In the genomic region with DNA sequence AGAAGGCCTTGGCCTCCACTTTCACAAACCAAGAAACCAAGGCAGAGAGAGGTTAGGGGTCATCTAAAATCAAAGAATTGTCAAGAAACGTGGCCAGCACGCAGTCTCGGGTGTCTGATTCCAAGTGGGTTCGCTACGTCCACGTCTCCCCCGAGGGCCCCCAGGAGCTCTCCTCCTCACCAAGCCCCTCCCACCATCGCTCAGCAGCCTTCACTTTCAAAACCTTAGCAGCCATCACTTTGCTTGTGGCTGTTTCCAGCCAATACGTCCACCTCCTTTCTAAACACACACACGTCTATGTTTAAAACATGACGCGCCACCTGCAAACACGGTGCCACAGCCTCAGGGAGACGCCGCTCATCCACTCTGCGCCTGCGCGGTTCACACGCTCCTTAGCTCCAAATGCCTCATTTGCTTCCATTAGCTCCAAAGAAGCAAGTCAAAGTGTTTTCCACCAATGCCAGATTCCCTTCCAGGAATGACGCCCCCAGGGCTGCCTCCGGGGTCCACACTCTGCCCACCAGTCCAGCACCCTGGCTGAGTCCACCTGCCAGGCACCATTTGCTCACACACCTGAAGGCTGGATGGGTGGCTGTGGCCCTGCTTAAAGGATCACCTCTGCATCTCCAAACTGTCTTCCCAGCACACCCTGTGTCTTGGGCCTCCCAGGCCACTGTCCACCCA, we compare ENCODE assay signal across 15 cellular contexts. TPM values are rescaled to one million over a fixed set of nuclear protein-coding genes. Genes with fewer than 3 reads are reported as not detected.
A peak's percentile ranks its signal among the peaks of the same experiment; 100 is the strongest.
DNase-seq lines count a peak whose midpoint lies in the region; ATAC-seq, FAIRE-seq and TF ChIP-seq lines count a peak whose summit lies in the region.
"Had no signal": no experiment of that assay in that cellular context is flagged by ENCODE, and none has a peak within 500 bp of the region (broad histone marks: within the 10 kb centered on the region; RNA-seq: fewer than 3 reads in every experiment).

No MANE protein-coding gene starts in this region.

- H3K4me3 ChIP-seq in right lobe of liver, result no peak overlapping the region
- H3K4me3 ChIP-seq in HepG2 (replicated peaks in 1 of 3; ENCODE audit: insufficient read depth in 1 of 3, low read depth in 2 of 3, low read length in 3 of 3), result no peak overlapping the region
- no peak overlapping the region for H3K4me3 ChIP-seq in kidney (ENCODE audit: low read length in 2 of 2)
- H3K4me3 ChIP-seq: esophagus squamous epithelium had no signal

- no peak for ATAC-seq in right lobe of liver
- ATAC-seq in HepG2, result no peak
- no peak for ATAC-seq in activated CD8-positive, alpha-beta T cell treated with anti-CD3 and anti-CD28 coated beads, Interleukin-2, amount 10 ng/mL, durations not matched to agents 7 days and 5 days
- no peak for ATAC-seq in stimulated activated naive CD8-positive, alpha-beta T cell treated with anti-CD3 and anti-CD28 coated beads, Interleukin-15, Interleukin-2, amounts not matched to agents 100 U/mL and 50 U/mL, for 24 hours
- no peak for ATAC-seq in HG03025 (IDR thresholded peaks at IDR 0.05; ENCODE audit: low FRiP score, unreplicated experiment)
- no peak for ATAC-seq in HG02884 (IDR thresholded peaks at IDR 0.05; ENCODE audit: unreplicated experiment)
- ATAC-seq: HCT116 had no signal

- H3K27ac ChIP-seq in right lobe of liver (no peak overlapping the region), HepG2 (ENCODE audit: extremely low read length, insufficient read depth, low read length) (no peak overlapping the region), kidney (ENCODE audit: low read depth in 2 of 2, low read length in 2 of 2) (no peak overlapping the region)

- POLR2A ChIA-PET in HepG2 (lab: Yijun Ruan, JAX), result no interaction called here
- POLR2A ChIA-PET in activated CD8-positive, alpha-beta T cell treated with anti-CD3 and anti-CD28 coated beads, Interleukin-2, amount 10 ng/mL, durations not matched to agents 7 days and 5 days (lab: Charles Lee), result interaction anchor here (1.3 kb wide), 1 partner anchor 16 kb away, joined by 4 read pairs; no protein-coding TSS in a partner anchor

- H2AFZ ChIP-seq in HepG2 (ENCODE audit: low read length), result no peak overlapping the region

- intact Hi-C loops in right lobe of liver (cut with DNase I), result no loop called here
- intact Hi-C loops in HepG2 (cut with micrococcal nuclease; ENCODE audit: unreplicated experiment), result no loop called here
- intact Hi-C loops in kidney (cut with DNase I), result no loop called here

- peaks cover 76% of the 10 kb centered on the region for H3K4me1 Mint-ChIP-seq in activated CD8-positive, alpha-beta T cell treated with anti-CD3 and anti-CD28 coated beads, Interleukin-2, amount 10 ng/mL, durations not matched to agents 7 days and 5 days (ENCODE audit: low read depth)

- H3K36me3 Mint-ChIP-seq in activated CD8-positive, alpha-beta T cell treated with anti-CD3 and anti-CD28 coated beads, Interleukin-2, amount 10 ng/mL, durations not matched to agents 7 days and 5 days (ENCODE audit: low read depth), result peaks cover 54% of the 10 kb centered on the region

- peaks cover 5% of the 10 kb centered on the region for H3K9me3 Mint-ChIP-seq in activated CD8-positive, alpha-beta T cell treated with anti-CD3 and anti-CD28 coated beads, Interleukin-2, amount 10 ng/mL, durations not matched to agents 7 days and 5 days (ENCODE audit: insufficient read depth)

- no peak overlapping the region for H3K4me2 ChIP-seq in HepG2 (ENCODE audit: low read depth, low read length)

- H3K9ac ChIP-seq in HepG2 (ENCODE audit: insufficient read depth, low read depth, low read length) (no peak overlapping the region), kidney (ENCODE audit: low read length in 2 of 2) (no peak overlapping the region)

- in situ Hi-C loops in HepG2 (cut with HindIII; ENCODE audit: extremely low pct_ligation_motif_present, low pct_unique_long_range_greater_than_20kb), result no loop called here

- 92% methylated on average over 12 of the region's 21 CpGs for WGBS in right lobe of liver (ENCODE audit: insufficient coverage, low coverage, low lambda C conversion rate, missing lambda C conversion rate)
- WGBS in HepG2 (ENCODE audit: low lambda C conversion rate), result 48% methylated on average over 21 of the region's 21 CpGs

- no peaks in the 10 kb centered on the region for H3K36me3 ChIP-seq in right lobe of liver
- H3K36me3 ChIP-seq in HepG2 (replicated peaks in 1 of 2; ENCODE audit: control insufficient read depth in 1 of 2, insufficient read depth in 2 of 2, low read length in 2 of 2), result no peaks in the 10 kb centered on the region
- no peaks in the 10 kb centered on the region for H3K36me3 ChIP-seq in kidney (ENCODE audit: control insufficient read depth in 1 of 2, insufficient read depth in 2 of 2, low read length in 2 of 2)
- H3K36me3 ChIP-seq: esophagus squamous epithelium had no signal

- no peak overlapping the region for H3K4me3 Mint-ChIP-seq in activated CD8-positive, alpha-beta T cell treated with anti-CD3 and anti-CD28 coated beads, Interleukin-2, amount 10 ng/mL, durations not matched to agents 7 days and 5 days

- CTCF ChIA-PET in HepG2 (lab: Yijun Ruan, JAX; ENCODE audit: low intra/inter-chr PET ratio, low total read pairs), result no interaction called here
- CTCF ChIA-PET in activated CD8-positive, alpha-beta T cell treated with anti-CD3 and anti-CD28 coated beads, Interleukin-2, amount 10 ng/mL, durations not matched to agents 7 days and 5 days (lab: Charles Lee), result interaction anchor here (0.7 to 2.2 kb wide), 4 partner anchors 12 to 23 kb away, joined by 3 to 6 read pairs (median 4); no protein-coding TSS in a partner anchor

- H3K27ac Mint-ChIP-seq in activated CD8-positive, alpha-beta T cell treated with anti-CD3 and anti-CD28 coated beads, Interleukin-2, amount 10 ng/mL, durations not matched to agents 7 days and 5 days, result peak overlapping the region; percentile 79

- no peaks in the 10 kb centered on the region for H3K79me2 ChIP-seq in HepG2 (ENCODE audit: insufficient read depth, low read length)

- H4K20me1 ChIP-seq in HepG2 (ENCODE audit: insufficient read depth, low read length), result peaks cover 2% of the 10 kb centered on the region; the same call in 1 of the 2 replicates

- TF ChIP-seq EP300 in HepG2 (IDR thresholded peaks at IDR 0.05; ENCODE audit: low read depth in 2 of 2, low read length in 2 of 2), result no peak
- TF ChIP-seq EP300 in HepG2 (CRISPR knock-in tag; IDR thresholded peaks at IDR 0.05; ENCODE audit: borderline replicate concordance), result no peak

- no peak for TF ChIP-seq RAD21 in HepG2 (CRISPR knock-in tag; IDR thresholded peaks at IDR 0.05)

- H3K4me1 ChIP-seq in right lobe of liver (peaks cover 0 to 25% (median 4%) of the 10 kb centered on the region in 4 donors), HepG2 (ENCODE audit: insufficient read depth, low read length) (no peaks in the 10 kb centered on the region), kidney (ENCODE audit: control insufficient read depth in 1 of 2, insufficient read depth in 1 of 2, low read depth in 1 of 2, low read length in 2 of 2) (peaks cover 36 to 44% of the 10 kb centered on the region in 2 donors)

- peak in 2 of 3 donors; percentile 13 to 52 for DNase-seq in right lobe of liver
- no peak for DNase-seq in HepG2 (ENCODE audit: low spot score)
- no peak for DNase-seq in activated CD8-positive, alpha-beta T cell treated with anti-CD3 and anti-CD28 coated beads, Interleukin-2, amount 10 ng/mL, durations not matched to agents 7 days and 5 days
- DNase-seq in kidney, result peak; percentile 61
- peak; percentile 42 for DNase-seq in stimulated activated naive CD8-positive, alpha-beta T cell treated with anti-CD3 and anti-CD28 coated beads, Interleukin-15, Interleukin-2, amounts not matched to agents 100 U/mL and 50 U/mL, for 24 hours
- DNase-seq in DMS 273 treated with DMSO at 0.1 percent for 48 hours (lab: John Stamatoyannopoulos, UW), result no peak
- DNase-seq: activated CD4-positive, alpha-beta T cell treated with anti-CD3 and anti-CD28 coated beads for 4 hours; esophagus squamous epithelium; midbrain; MV-4-11 had no signal

- H3K9me3 ChIP-seq in right lobe of liver (no peaks in the 10 kb centered on the region), HepG2 (ENCODE audit: low read length) (no peaks in the 10 kb centered on the region), kidney (ENCODE audit: control insufficient read depth in 1 of 2, low read length in 2 of 2) (no peaks in the 10 kb centered on the region)
- H3K9me3 ChIP-seq: esophagus squamous epithelium had no signal

- no TSS peak for BruUV-seq in HepG2 (replicated peaks; lab: Mats Ljungman, UMichigan)

- FAIRE-seq in HepG2 (lab: Jason Lieb, UNC) (no peak), kidney (lab: Jason Lieb, UNC) (no peak)
- FAIRE-seq: GM18507 had no signal

- H3K27me3 Mint-ChIP-seq in activated CD8-positive, alpha-beta T cell treated with anti-CD3 and anti-CD28 coated beads, Interleukin-2, amount 10 ng/mL, durations not matched to agents 7 days and 5 days (ENCODE audit: low read depth), result peaks cover 3% of the 10 kb centered on the region

- TF ChIP-seq CTCF in right lobe of liver (IDR thresholded peaks at IDR 0.05) (no peak), HepG2 (CRISPR knock-in tag; IDR thresholded peaks at IDR 0.05) (no peak), kidney (IDR thresholded peaks at IDR 0.05; ENCODE audit: borderline replicate concordance, extremely low read depth, insufficient read depth) (no peak)

- TF ChIP-seq POLR2A in right lobe of liver (IDR thresholded peaks at IDR 0.05) (no peak), HepG2 (IDR thresholded peaks at IDR 0.05; ENCODE audit: insufficient read depth in 1 of 2, low read depth in 2 of 2, low read length in 2 of 2) (no peak)

- H3K27me3 ChIP-seq in right lobe of liver (no peaks in the 10 kb centered on the region), HepG2 (ENCODE audit: control insufficient read depth in 1 of 2, insufficient read depth in 2 of 2, low read length in 2 of 2) (peaks cover 21 to 76% of the 10 kb centered on the region in 2 experiments)

RNA-seq across cellular contexts. Expression of a gene that starts 5.5 kb away (rescaled TPM):
- total RNA-seq in right lobe of liver (1 to 10 TPM; 3.5 to 7.9 (median 4.6) TPM), HepG2 (2016; rRNA removed; fragmentation: Illumina TruSeq; extraction: Trizol) (not detected in 2 replicates), kidney (28.8 TPM)
- not detected in 2 replicates for total RNA-seq in HepG2 (2016; cell fraction: cytosol; rRNA removed; fragmentation: Illumina TruSeq; extraction: Trizol; ENCODE audit: low read depth)
- 0.06 and 0.09 TPM in 2 replicates for total RNA-seq in HepG2 (2016; cell fraction: insoluble cytoplasmic fraction; rRNA removed; fragmentation: Illumina TruSeq; extraction: Trizol)
- not detected in 2 replicates for total RNA-seq in HepG2 (2016; cell fraction: membrane; rRNA removed; fragmentation: Illumina TruSeq; extraction: Trizol)
- 0.09 TPM in 1 of 2 replicates, not detected in the other for total RNA-seq in HepG2 (2016; cell fraction: nucleus; rRNA removed; fragmentation: Illumina TruSeq; extraction: Trizol)
- polyA plus RNA-seq in HepG2 (2011; rRNA removed) (0.05 and 0.07 TPM in 2 replicates), kidney (ENCODE audit: insufficient read depth, low read depth, low replicate concordance) (4.2 TPM)
- 0.09 TPM in 2 replicates for polyA plus RNA-seq in HepG2 (2011; cell fraction: cytosol; rRNA removed)
- 0.14 and 0.21 TPM in 2 replicates for polyA plus RNA-seq in HepG2 (2011; cell fraction: nucleus; rRNA removed)
- 0.04 TPM in 1 of 2 replicates, not detected in the other for polyA plus RNA-seq in HepG2 (2012)
- polyA plus RNA-seq in HepG2 (2016; cell fraction: cytosol; fragmentation: Illumina TruSeq; extraction: Trizol; ENCODE audit: low read depth), result not detected in 2 replicates
- polyA plus RNA-seq in HepG2 (2016; cell fraction: insoluble cytoplasmic fraction; fragmentation: Illumina TruSeq; extraction: Trizol; ENCODE audit: low read depth), result not detected in 2 replicates
- not detected in 2 replicates for polyA plus RNA-seq in HepG2 (2016; cell fraction: membrane; fragmentation: Illumina TruSeq; extraction: Trizol; ENCODE audit: low read depth)
- polyA plus RNA-seq in HepG2 (2016; cell fraction: nucleus; fragmentation: Illumina TruSeq; extraction: Trizol; ENCODE audit: insufficient read depth, low read depth), result 0.11 TPM in 1 of 2 replicates, not detected in the other
- 0.20 and 10.0 TPM in 2 replicates for polyA minus RNA-seq in HepG2 (2011; rRNA and poly(A)+ RNA removed; ENCODE audit: low replicate concordance)
- 0.20 and 0.26 TPM in 2 replicates for polyA minus RNA-seq in HepG2 (2011; cell fraction: cytosol; rRNA and poly(A)+ RNA removed)
- 0.12 and 0.26 TPM in 2 replicates for polyA minus RNA-seq in HepG2 (2011; cell fraction: nucleus; rRNA and poly(A)+ RNA removed)
- 10 to 100 TPM; 36.9 to 39.3 TPM for total RNA-seq in activated CD8-positive, alpha-beta T cell treated with anti-CD3 and anti-CD28 coated beads, Interleukin-2, amount 10 ng/mL, durations not matched to agents 7 days and 5 days

RNA-seq across cellular contexts. Expression of a gene that starts 52.1 kb away (rescaled TPM):
- total RNA-seq in right lobe of liver, result not detected
- total RNA-seq in HepG2 (2016; rRNA removed; fragmentation: Illumina TruSeq; extraction: Trizol), result not detected in 2 replicates
- not detected in 2 replicates for total RNA-seq in HepG2 (2016; cell fraction: cytosol; rRNA removed; fragmentation: Illumina TruSeq; extraction: Trizol; ENCODE audit: low read depth)
- total RNA-seq in HepG2 (2016; cell fraction: insoluble cytoplasmic fraction; rRNA removed; fragmentation: Illumina TruSeq; extraction: Trizol), result not detected in 2 replicates
- not detected in 2 replicates for total RNA-seq in HepG2 (2016; cell fraction: membrane; rRNA removed; fragmentation: Illumina TruSeq; extraction: Trizol)
- total RNA-seq in HepG2 (2016; cell fraction: nucleus; rRNA removed; fragmentation: Illumina TruSeq; extraction: Trizol), result not detected in 2 replicates
- not detected in 2 replicates for polyA plus RNA-seq in HepG2 (2011; rRNA removed)
- polyA plus RNA-seq in HepG2 (2011; cell fraction: cytosol; rRNA removed), result not detected in 2 replicates
- polyA plus RNA-seq in HepG2 (2011; cell fraction: nucleus; rRNA removed), result not detected in 2 replicates
- not detected in 2 replicates for polyA plus RNA-seq in HepG2 (2012)
- not detected in 2 replicates for polyA plus RNA-seq in HepG2 (2016; cell fraction: cytosol; fragmentation: Illumina TruSeq; extraction: Trizol; ENCODE audit: low read depth)
- polyA plus RNA-seq in HepG2 (2016; cell fraction: insoluble cytoplasmic fraction; fragmentation: Illumina TruSeq; extraction: Trizol; ENCODE audit: low read depth), result not detected in 2 replicates
- polyA plus RNA-seq in HepG2 (2016; cell fraction: membrane; fragmentation: Illumina TruSeq; extraction: Trizol; ENCODE audit: low read depth), result not detected in 2 replicates
- not detected in 2 replicates for polyA plus RNA-seq in HepG2 (2016; cell fraction: nucleus; fragmentation: Illumina TruSeq; extraction: Trizol; ENCODE audit: insufficient read depth, low read depth)
- polyA minus RNA-seq in HepG2 (2011; rRNA and poly(A)+ RNA removed; ENCODE audit: low replicate concordance), result not detected in 2 replicates
- polyA minus RNA-seq in HepG2 (2011; cell fraction: cytosol; rRNA and poly(A)+ RNA removed), result not detected in 2 replicates
- not detected in 2 replicates for polyA minus RNA-seq in HepG2 (2011; cell fraction: nucleus; rRNA and poly(A)+ RNA removed)
- not detected for total RNA-seq in activated CD8-positive, alpha-beta T cell treated with anti-CD3 and anti-CD28 coated beads, Interleukin-2, amount 10 ng/mL, durations not matched to agents 7 days and 5 days
- not detected for total RNA-seq in kidney
- not detected for polyA plus RNA-seq in kidney (ENCODE audit: insufficient read depth, low read depth, low replicate concordance)
- total RNA-seq: esophagus squamous epithelium had no signal
- polyA plus RNA-seq: BJ had no signal

Comparison
In these comparisons a context has a peak if more than half of its experiments do, and no peak if none do; other contexts are left out.
1. DNase-seq: peak in right lobe of liver (2 of 3), kidney (single experiment) and stimulated activated naive CD8-positive, alpha-beta T cell treated with anti-CD3 and anti-CD28 coated beads, Interleukin-15, Interleukin-2, amounts not matched to agents 100 U/mL and 50 U/mL, for 24 hours (single experiment); none in HepG2 (single experiment), activated CD8-positive, alpha-beta T cell treated with anti-CD3 and anti-CD28 coated beads, Interleukin-2, amount 10 ng/mL, durations not matched to agents 7 days and 5 days (single experiment) and DMS 273 treated with DMSO at 0.1 percent for 48 hours (single experiment).